In genomic region chr6:68211242-68211795, GRCh38 we compare ENCODE assay signal across 18 cellular contexts.
"Had no signal": no experiment of that assay in that cellular context is flagged by ENCODE, and none has a peak within 500 bp of the region (broad histone marks: within the 10 kb centered on the region; RNA-seq: fewer than 3 reads in every experiment).

No MANE protein-coding gene starts in this region.

- ATAC-seq: activated T-helper 17 cell treated with anti-CD3 and anti-CD28 coated beads, Interleukin-2, amount 50 U/mL, for 72 hours; left colon; stimulated activated naive CD8-positive, alpha-beta T cell treated with anti-CD3 and anti-CD28 coated beads, Interleukin-15, Interleukin-2, amounts not matched to agents 100 U/mL and 50 U/mL, for 24 hours had no signal

- H3K4me1 Mint-ChIP-seq: activated CD4-positive, alpha-beta memory T cell treated with anti-CD3 and anti-CD28 coated beads, Interleukin-2, amount 10 ng/mL, durations not matched to agents 7 days and 5 days; activated naive CD8-positive, alpha-beta T cell treated with anti-CD3 and anti-CD28 coated beads, Interleukin-2, amount 10 ng/mL, durations not matched to agents 7 days and 5 days; activated T-helper 17 cell treated with anti-CD3 and anti-CD28 coated beads, Interleukin-2, amount 50 U/mL, for 72 hours; brain; central memory CD8-positive, alpha-beta T cell had no signal

- H3K36me3 Mint-ChIP-seq: activated naive CD8-positive, alpha-beta T cell treated with anti-CD3 and anti-CD28 coated beads, Interleukin-2, amount 10 ng/mL, durations not matched to agents 7 days and 5 days; brain had no signal

- H3K4me3 ChIP-seq: coronary artery, tibial nerve had no signal

- H3K36me3 ChIP-seq: tibial nerve had no signal

- DNase-seq: activated CD4-positive, alpha-beta memory T cell treated with anti-CD3 and anti-CD28 coated beads, Interleukin-2, amount 10 ng/mL, durations not matched to agents 7 days and 5 days; activated CD4-positive, alpha-beta T cell treated with anti-CD3 and anti-CD28 coated beads for 48 hours; activated CD4-positive, CD25-positive, alpha-beta regulatory T cell; activated naive CD4-positive, alpha-beta T cell; activated naive CD8-positive, alpha-beta T cell treated with anti-CD3 and anti-CD28 coated beads, Interleukin-2, amount 10 ng/mL, durations not matched to agents 7 days and 5 days; activated T-cell treated with anti-CD3 and anti-CD28 coated beads, Interleukin-2, amount 50 U/mL, for 1 hour; anterior cingulate cortex; islet precursor cell; left colon; retina; stimulated activated CD4-positive, alpha-beta T cell treated with anti-CD3 and anti-CD28 coated beads, Interleukin-2, amount 100 ng/mL, for 24 hours; stimulated activated naive CD8-positive, alpha-beta T cell treated with anti-CD3 and anti-CD28 coated beads, Interleukin-15, Interleukin-2, amounts not matched to agents 100 U/mL and 50 U/mL, for 24 hours; substantia nigra had no signal

- H3K27me3 ChIP-seq: tibial nerve had no signal

- H3K27ac Mint-ChIP-seq: activated CD4-positive, alpha-beta memory T cell treated with anti-CD3 and anti-CD28 coated beads, Interleukin-2, amount 10 ng/mL, durations not matched to agents 7 days and 5 days; activated naive CD8-positive, alpha-beta T cell treated with anti-CD3 and anti-CD28 coated beads, Interleukin-2, amount 10 ng/mL, durations not matched to agents 7 days and 5 days; activated T-helper 17 cell treated with anti-CD3 and anti-CD28 coated beads, Interleukin-2, amount 50 U/mL, for 72 hours; brain had no signal

- H3K4me1 ChIP-seq: tibial nerve had no signal

- H3K27ac ChIP-seq: coronary artery, tibial nerve had no signal

- H3K27me3 Mint-ChIP-seq: activated CD4-positive, alpha-beta memory T cell treated with anti-CD3 and anti-CD28 coated beads, Interleukin-2, amount 10 ng/mL, durations not matched to agents 7 days and 5 days; activated naive CD8-positive, alpha-beta T cell treated with anti-CD3 and anti-CD28 coated beads, Interleukin-2, amount 10 ng/mL, durations not matched to agents 7 days and 5 days; activated T-helper 17 cell treated with anti-CD3 and anti-CD28 coated beads, Interleukin-2, amount 50 U/mL, for 72 hours; brain; central memory CD8-positive, alpha-beta T cell had no signal

- H3K4me3 Mint-ChIP-seq: activated CD4-positive, alpha-beta memory T cell treated with anti-CD3 and anti-CD28 coated beads, Interleukin-2, amount 10 ng/mL, durations not matched to agents 7 days and 5 days; activated naive CD8-positive, alpha-beta T cell treated with anti-CD3 and anti-CD28 coated beads, Interleukin-2, amount 10 ng/mL, durations not matched to agents 7 days and 5 days; activated T-helper 17 cell treated with anti-CD3 and anti-CD28 coated beads, Interleukin-2, amount 50 U/mL, for 72 hours; brain; central memory CD8-positive, alpha-beta T cell had no signal
